ENCODE assay signal across 8 cellular contexts in the genomic region with DNA sequence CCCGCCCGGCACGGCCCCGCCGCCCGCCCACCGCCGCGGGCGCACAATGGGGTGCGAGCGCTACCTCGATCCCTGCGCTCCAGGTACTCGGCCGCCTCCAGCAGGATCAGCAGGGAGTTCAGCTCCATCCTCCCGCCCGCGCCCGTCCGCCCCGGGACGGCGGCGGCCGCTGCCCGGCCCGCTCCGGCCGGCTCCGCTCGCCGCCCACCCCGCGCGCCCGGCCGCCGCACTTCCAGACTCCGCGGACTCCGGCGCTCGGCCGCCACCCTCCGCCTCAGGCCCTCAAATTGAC. TPM values are rescaled to one million over a fixed set of nuclear protein-coding genes. Genes with fewer than 3 reads are reported as not detected.
DNase-seq lines count a peak whose midpoint lies in the region; ATAC-seq, FAIRE-seq and TF ChIP-seq lines count a peak whose summit lies in the region.

A gene with protein sequence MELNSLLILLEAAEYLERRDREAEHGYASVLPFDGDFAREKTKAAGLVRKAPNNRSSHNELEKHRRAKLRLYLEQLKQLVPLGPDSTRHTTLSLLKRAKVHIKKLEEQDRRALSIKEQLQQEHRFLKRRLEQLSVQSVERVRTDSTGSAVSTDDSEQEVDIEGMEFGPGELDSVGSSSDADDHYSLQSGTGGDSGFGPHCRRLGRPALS (minus strand): TSS at position 257 of the 292 bp plus-strand sequence. CDS start 129 bp downstream, at position 128.

- no peaks in the 10 kb centered on the region for H3K4me1 Mint-ChIP-seq in Caco-2 (ENCODE audit: low read depth, unreplicated experiment)
- H3K4me1 Mint-ChIP-seq in astrocyte (ENCODE audit: low read depth, unreplicated experiment) = peaks cover 3% of the 10 kb centered on the region
- peaks cover 0 to 9% of the 10 kb centered on the region in 2 donors for H3K4me1 Mint-ChIP-seq in immature natural killer cell
- H3K4me1 Mint-ChIP-seq in stimulated activated naive CD8-positive, alpha-beta T cell treated with anti-CD3 and anti-CD28 coated beads, Interleukin-15, amount 100 ng/mL, for 72 hours = peaks cover 12% of the 10 kb centered on the region

- ATAC-seq in HG03159 (IDR thresholded peaks at IDR 0.05; ENCODE audit: unreplicated experiment) = peak; percentile 3
- peak; percentile 1 for ATAC-seq in stimulated activated naive CD8-positive, alpha-beta T cell treated with anti-CD3 and anti-CD28 coated beads, Interleukin-15, amount 100 ng/mL, for 72 hours
- ATAC-seq in GM21737 (IDR thresholded peaks at IDR 0.05; ENCODE audit: unreplicated experiment) = no peak

- H3K27me3 ChIP-seq in Caco-2 (replicated peaks; ENCODE audit: control insufficient read depth, insufficient read depth, low read length) = no peaks in the 10 kb centered on the region
- no peaks in the 10 kb centered on the region for H3K27me3 ChIP-seq in astrocyte (ENCODE audit: insufficient read depth, low read length)

- no peak for FAIRE-seq in astrocyte (lab: Jason Lieb, UNC)

- H3K4me3 ChIP-seq in Caco-2 (ENCODE audit: low read depth, low read length) (peak within 1 kb of the TSS; percentile 63), astrocyte (ENCODE audit: insufficient read depth, low read depth, low read length) (peak within 1 kb of the TSS; percentile 71)

- no peak within 1 kb of the TSS for H3K27ac Mint-ChIP-seq in Caco-2 (ENCODE audit: unreplicated experiment)
- H3K27ac Mint-ChIP-seq in astrocyte (ENCODE audit: unreplicated experiment) = no peak within 1 kb of the TSS
- H3K27ac Mint-ChIP-seq in immature natural killer cell = peak within 1 kb of the TSS; percentile 70 to 91 (median 84)
- H3K27ac Mint-ChIP-seq in stimulated activated naive CD8-positive, alpha-beta T cell treated with anti-CD3 and anti-CD28 coated beads, Interleukin-15, amount 100 ng/mL, for 72 hours = peak within 1 kb of the TSS; percentile 65 to 87

- BruUV-seq in Caco-2 (replicated peaks; lab: Mats Ljungman, UMichigan) = no TSS peak

- peaks cover 43% of the 10 kb centered on the region for H3K79me2 ChIP-seq in astrocyte (ENCODE audit: insufficient read depth, low read length)

- DNase-seq in Caco-2 = no peak
- DNase-seq in astrocyte (ENCODE audit: low read depth) = no peak
- no peak for DNase-seq in immature natural killer cell
- DNase-seq in stimulated activated naive CD8-positive, alpha-beta T cell treated with anti-CD3 and anti-CD28 coated beads, Interleukin-15, amount 100 ng/mL, for 72 hours = no peak
- no peak for DNase-seq in NCI-H345 (lab: John Stamatoyannopoulos, UW)
- no peak for DNase-seq in DMS 273 treated with DMSO at 0.1 percent for 48 hours (lab: John Stamatoyannopoulos, UW)

- peaks cover 44% of the 10 kb centered on the region for H4K20me1 ChIP-seq in astrocyte (ENCODE audit: insufficient read depth, low read length)

- H2AFZ ChIP-seq in astrocyte (ENCODE audit: low read depth, low read length) = peak within 1 kb of the TSS; percentile 97

- intact Hi-C loops in Caco-2 (cut with micrococcal nuclease; ENCODE audit: unreplicated experiment) = loop anchor here (1.0 to 5.0 kb wide), 4 partner anchors 19 to 549 kb away; partner anchors contain the start of genes CFAP99, HAUS3, POLN and RNF4

- H3K9me3 ChIP-seq in Caco-2 (no peaks in the 10 kb centered on the region), astrocyte (ENCODE audit: insufficient read depth, low read depth, low read length) (no peaks in the 10 kb centered on the region)

- H3K4me1 ChIP-seq in Caco-2 (0 out of 2 replicates have a peak, but pooled peaks cover 5% of the 10 kb centered on the region), astrocyte (ENCODE audit: insufficient read depth, low read length) (peaks cover 13% of the 10 kb centered on the region)

- H3K9ac ChIP-seq in astrocyte (ENCODE audit: low read length) = peak within 1 kb of the TSS; percentile 93

- H3K36me3 ChIP-seq in Caco-2 (ENCODE audit: control insufficient read depth, insufficient read depth, low read length) = no peaks in the 10 kb centered on the region
- no peaks in the 10 kb centered on the region for H3K36me3 ChIP-seq in astrocyte (ENCODE audit: insufficient read depth, low read length)

- H3K4me3 Mint-ChIP-seq in Caco-2 (ENCODE audit: unreplicated experiment) (peak within 1 kb of the TSS; percentile 72), astrocyte (ENCODE audit: unreplicated experiment) (peak within 1 kb of the TSS; percentile 82), immature natural killer cell (peak within 1 kb of the TSS; percentile 78 to 84 (median 78))
- H3K4me3 Mint-ChIP-seq in stimulated activated naive CD8-positive, alpha-beta T cell treated with anti-CD3 and anti-CD28 coated beads, Interleukin-15, amount 100 ng/mL, for 72 hours = peak within 1 kb of the TSS; percentile 74 to 87

- peak within 1 kb of the TSS; percentile 66 for H3K27ac ChIP-seq in astrocyte (ENCODE audit: low read depth, low read length)

- peak within 1 kb of the TSS; percentile 97 for H3K4me2 ChIP-seq in astrocyte (ENCODE audit: low read length)

- no peaks in the 10 kb centered on the region for H3K27me3 Mint-ChIP-seq in Caco-2 (ENCODE audit: insufficient read depth, unreplicated experiment)
- peaks cover 10% of the 10 kb centered on the region for H3K27me3 Mint-ChIP-seq in astrocyte (ENCODE audit: low read depth, unreplicated experiment)
- peaks cover 3 to 9% (median 9%) of the 10 kb centered on the region in 3 donors for H3K27me3 Mint-ChIP-seq in immature natural killer cell (ENCODE audit: low read depth in 3 of 3)
- H3K27me3 Mint-ChIP-seq in stimulated activated naive CD8-positive, alpha-beta T cell treated with anti-CD3 and anti-CD28 coated beads, Interleukin-15, amount 100 ng/mL, for 72 hours = no peaks in the 10 kb centered on the region

- CTCF ChIA-PET in Caco-2 (lab: Charles Lee) = interaction anchor here (1.0 to 1.5 kb wide), 4 partner anchors 42 to 206 kb away, joined by 3 to 6 read pairs (median 4); partner anchors contain the start of genes CFAP99 and ZFYVE28

- H3K9me3 Mint-ChIP-seq in Caco-2 (ENCODE audit: unreplicated experiment) (no peaks in the 10 kb centered on the region), astrocyte (ENCODE audit: unreplicated experiment) (no peaks in the 10 kb centered on the region), immature natural killer cell (no peaks in the 10 kb centered on the region)
- H3K9me3 Mint-ChIP-seq in stimulated activated naive CD8-positive, alpha-beta T cell treated with anti-CD3 and anti-CD28 coated beads, Interleukin-15, amount 100 ng/mL, for 72 hours = no peaks in the 10 kb centered on the region

- POLR2A ChIA-PET in Caco-2 (lab: Charles Lee) = interaction anchor here (0.6 to 1.0 kb wide), 4 partner anchors 20 to 540 kb away, joined by 3 to 14 read pairs (median 5); partner anchors contain the start of genes HAUS3, POLN, RNF4 and TACC3

- TF ChIP-seq CTCF in Caco-2 (IDR thresholded peaks at IDR 0.05; ENCODE audit: insufficient read depth in 1 of 2, low read depth in 1 of 2, low read length in 1 of 2, severe bottlenecking in 1 of 2, unreplicated experiment in 1 of 2) = no peak
- no peak for TF ChIP-seq CTCF in astrocyte (IDR thresholded peaks at IDR 0.05; ENCODE audit: insufficient read depth, low read depth, low read length)

- H3K36me3 Mint-ChIP-seq in Caco-2 (ENCODE audit: insufficient read depth, unreplicated experiment) = no peaks in the 10 kb centered on the region
- H3K36me3 Mint-ChIP-seq in astrocyte (ENCODE audit: low read depth, unreplicated experiment) = peaks cover 4% of the 10 kb centered on the region
- H3K36me3 Mint-ChIP-seq in immature natural killer cell = no peaks in the 10 kb centered on the region

RNA-seq across cellular contexts. Expression of the gene that starts here (rescaled TPM):
- total RNA-seq in Caco-2 (2022) = 22.1 and 22.3 TPM in 2 replicates
- 92.0 and 92.3 TPM in 2 replicates for total RNA-seq in astrocyte
- polyA plus RNA-seq in immature natural killer cell = 10 to 100 TPM; 55.0 to 56.1 (median 55.0) TPM

Comparison
In these comparisons a context has a peak if more than half of its experiments do, and no peak if none do; other contexts are left out.
1. H3K27ac Mint-ChIP-seq: peak in immature natural killer cell (6 of 6) and stimulated activated naive CD8-positive, alpha-beta T cell treated with anti-CD3 and anti-CD28 coated beads, Interleukin-15, amount 100 ng/mL, for 72 hours (2 of 2); none in Caco-2 (single experiment) and astrocyte (single experiment).
2. Peak in every context shown above with its lines, with median percentiles within 50 percentile points of each other: H3K4me3 Mint-ChIP-seq.